Comparison of ENCODE assay signal across 9 cellular contexts in genomic region chr1:44785501-44786137, GRCh38. TPM values are rescaled to one million over a fixed set of nuclear protein-coding genes. Genes with fewer than 3 reads are reported as not detected.
DNase-seq lines count a peak whose midpoint lies in the region; ATAC-seq and TF ChIP-seq lines count a peak whose summit lies in the region.
"Had no signal": no experiment of that assay in that cellular context is flagged by ENCODE, and none has a peak within 500 bp of the region (broad histone marks: within the 10 kb centered on the region; RNA-seq: fewer than 3 reads in every experiment).

No MANE protein-coding gene starts in this region.

- H3K27me3 ChIP-seq in heart left ventricle: no peaks in the 10 kb centered on the region
- H3K27me3 ChIP-seq in mammary epithelial cell (ENCODE audit: insufficient read depth, low read length): no peaks in the 10 kb centered on the region
- peaks cover 3% of the 10 kb centered on the region for H3K27me3 ChIP-seq in mucosa of stomach (ENCODE audit: control insufficient read depth, insufficient read depth, low read length)
- no peaks in the 10 kb centered on the region for H3K27me3 ChIP-seq in uterus

- TF ChIP-seq POLR2A in heart left ventricle (IDR thresholded peaks at IDR 0.05) (no peak), uterus (IDR thresholded peaks at IDR 0.05) (no peak), erythroblast (IDR thresholded peaks at IDR 0.05; ENCODE audit: low read length) (no peak)

- no peaks in the 10 kb centered on the region for H4K20me1 ChIP-seq in mammary epithelial cell (ENCODE audit: insufficient read depth, low read length)

- peak overlapping the region in 11 of 12 donors; percentile 11 to 68 (median 53) for H3K27ac ChIP-seq in heart left ventricle
- H3K27ac ChIP-seq in mammary epithelial cell (ENCODE audit: insufficient read depth, low read depth, low read length): no peak overlapping the region
- peak overlapping the region; percentile 68 to 77 for H3K27ac ChIP-seq in uterus

- DNase-seq in heart left ventricle (no peak), cardiac septum (ENCODE audit: low spot score) (no peak), mammary epithelial cell (no peak), uterus (no peak), NCI-H2107 treated with DMSO at 0.1 percent for 48 hours (lab: John Stamatoyannopoulos, UW; ENCODE audit: unreplicated experiment) (no peak), foreskin melanocyte (no peak), erythroblast (lab: John Stamatoyannopoulos, UW) (no peak)
- DNase-seq: NCI-H1105 treated with DMSO at 0.1 percent for 48 hours had no signal

- H3K4me3 ChIP-seq in heart left ventricle (peak overlapping the region; percentile 2 to 63 (median 52)), mammary epithelial cell (replicated peaks in 1 of 3; ENCODE audit: insufficient read depth in 1 of 3, low read depth in 2 of 3, low read length in 3 of 3) (no peak overlapping the region), mucosa of stomach (ENCODE audit: low read length) (peak overlapping the region; percentile 41), uterus (peak overlapping the region; percentile 36 to 45)

- peaks cover 0 to 15% (median 9%) of the 10 kb centered on the region in 9 donors for H3K36me3 ChIP-seq in heart left ventricle
- H3K36me3 ChIP-seq in mammary epithelial cell (ENCODE audit: insufficient read depth, low read length): no peaks in the 10 kb centered on the region
- H3K36me3 ChIP-seq in mucosa of stomach (ENCODE audit: control insufficient read depth, insufficient read depth, low read length): no peaks in the 10 kb centered on the region
- H3K36me3 ChIP-seq in uterus: no peaks in the 10 kb centered on the region

- peak overlapping the region; percentile 92 for H3K4me2 ChIP-seq in mammary epithelial cell (ENCODE audit: insufficient read depth, low read depth, low read length)

- no peak for TF ChIP-seq CTCF in heart left ventricle (IDR thresholded peaks at IDR 0.05)
- TF ChIP-seq CTCF in mammary epithelial cell (conservative IDR thresholded peaks at IDR 0.05 in 1 of 2, IDR thresholded peaks at IDR 0.05 in 1 of 2; ENCODE audit: extremely low read depth in 1 of 2, insufficient read depth in 1 of 2, low read depth in 1 of 2, low read length in 2 of 2): no peak
- no peak for TF ChIP-seq CTCF in uterus (IDR thresholded peaks at IDR 0.05)

- peak overlapping the region; percentile 28 for H3K9ac ChIP-seq in mammary epithelial cell (ENCODE audit: insufficient read depth, low read length)
- peak overlapping the region; percentile 45 for H3K9ac ChIP-seq in mucosa of stomach (ENCODE audit: low read length)

- WGBS in heart left ventricle, 4 donors: 30 to 36% (median 33%) methylated on average over 11 of the region's 11 CpGs
- WGBS in mammary epithelial cell (ENCODE audit: low coverage, missing lambda C conversion rate): 15% methylated on average over 8 of the region's 11 CpGs

- intact Hi-C loops in heart left ventricle (cut with DNase I) (loop anchor here in 7 of 10 donors (2.0 to 10.0 kb wide), 10 partner anchors 42 to 519 kb away; partner anchors contain the start of genes HECTD3 (in 3 of the 7), UROD (in 3 of the 7), EIF2B3 (in 2 of the 7) and RNU5D-1 (in 2 of the 7)), cardiac septum (cut with DNase I) (no loop called here), mammary epithelial cell (cut with micrococcal nuclease) (loop anchor here (2.0 kb wide), 2 partner anchors 13 to 515 kb away; no protein-coding TSS in a partner anchor), uterus (cut with DNase I; ENCODE audit: low total_unique reads) (loop anchor here (5.0 to 10.0 kb wide), 2 partner anchors 49 to 227 kb away; partner anchors contain the start of genes HECTD3 and UROD)

- CTCF ChIA-PET in mammary epithelial cell (lab: Charles Lee; ENCODE audit: low non-redundant PET): no interaction called here

- ATAC-seq in heart left ventricle: no peak

- dilution Hi-C loops in mammary epithelial cell (cut with HindIII; ENCODE audit: low sequenced_read_pairs): no loop called here

- no peaks in the 10 kb centered on the region for H3K9me3 ChIP-seq in heart left ventricle
- H3K9me3 ChIP-seq in mammary epithelial cell (replicated peaks; ENCODE audit: insufficient read depth, low read length): no peaks in the 10 kb centered on the region
- no peaks in the 10 kb centered on the region for H3K9me3 ChIP-seq in mucosa of stomach (ENCODE audit: control insufficient read depth, low read length)
- H3K9me3 ChIP-seq in uterus: no peaks in the 10 kb centered on the region

- in situ Hi-C loops in mammary epithelial cell (cut with MboI; ENCODE audit: low sequenced_read_pairs in 2 of 2): loop anchor here in 1 of 2 donors (25.0 kb wide), 1 partner anchor 702 kb away; the partner anchor contains the start of gene TESK2

- no TSS peak for BruUV-seq in mammary epithelial cell (replicated peaks; lab: Mats Ljungman, UMichigan)

- peak overlapping the region; percentile 93 for H2AFZ ChIP-seq in mammary epithelial cell (ENCODE audit: low read depth, low read length)

- H3K4me1 ChIP-seq in heart left ventricle (peaks cover 0 to 33% (median 25%) of the 10 kb centered on the region in 12 donors), mammary epithelial cell (ENCODE audit: insufficient read depth, low read length) (peaks cover 26% of the 10 kb centered on the region), mucosa of stomach (ENCODE audit: control insufficient read depth, insufficient read depth, low read length) (peaks cover 24% of the 10 kb centered on the region), uterus (peaks cover 0 to 7% of the 10 kb centered on the region in 2 donors)

- H3K79me2 ChIP-seq in mammary epithelial cell (ENCODE audit: insufficient read depth, low read length): no peaks in the 10 kb centered on the region

RNA-seq across cellular contexts. Expression of gene BEST4, which starts 2.4 kb away (rescaled TPM):
- total RNA-seq in heart left ventricle: under 1 TPM in 3 of 9 donors, not detected in 6; 0.09 to 0.32 (median 0.23) TPM
- under 1 TPM; 0.06 to 0.11 TPM for polyA plus RNA-seq in heart left ventricle
- total RNA-seq in cardiac septum: 0.11 TPM
- under 1 TPM; 0.33 to 0.52 TPM for total RNA-seq in mammary epithelial cell
- polyA plus RNA-seq in mammary epithelial cell: 0.39 TPM
- polyA minus RNA-seq in mammary epithelial cell: not detected
- 1 to 10 TPM in 1 of 4 donors, under 1 TPM in 1, not detected in 2; 0.21 to 1.0 TPM for total RNA-seq in uterus

RNA-seq across cellular contexts. Expression of gene RPS8, which starts 10.3 kb away (rescaled TPM):
- total RNA-seq in heart left ventricle (1,000 to 10,000 TPM in 3 of 9 donors, 100 to 1,000 TPM in 6; 576 to 1,019 (median 853) TPM), cardiac septum (581 TPM), mammary epithelial cell (1,000 to 10,000 TPM; 1,053 to 1,537 TPM), uterus (1,000 to 10,000 TPM; 2,651 to 7,196 (median 4,456) TPM)
- polyA plus RNA-seq in heart left ventricle (1,000 to 10,000 TPM; 1,199 to 1,848 TPM), mammary epithelial cell (2,133 TPM)
- polyA minus RNA-seq in mammary epithelial cell: 614 TPM

RNA-seq across cellular contexts. Expression of gene PLK3, which starts 14.6 kb away (rescaled TPM):
- total RNA-seq in heart left ventricle (10 to 100 TPM in 2 of 9 donors, 1 to 10 TPM in 7; 4.5 to 17.9 (median 6.6) TPM), cardiac septum (8.4 TPM), mammary epithelial cell (100 to 1,000 TPM in 1 of 2 donors, 10 to 100 TPM in 1; 53.5 to 101 TPM), uterus (10 to 100 TPM in 3 of 4 donors, 1 to 10 TPM in 1; 1.8 to 36.6 (median 21.1) TPM)
- polyA plus RNA-seq in heart left ventricle (1 to 10 TPM; 5.8 to 6.9 TPM), mammary epithelial cell (54.6 TPM)
- 73.4 TPM for polyA minus RNA-seq in mammary epithelial cell

RNA-seq across cellular contexts. Expression of gene DYNLT4, which starts 21.5 kb away (rescaled TPM):
- total RNA-seq in heart left ventricle (1 to 10 TPM in 3 of 9 donors, under 1 TPM in 5, not detected in 1; 0.54 to 1.0 (median 0.82) TPM), cardiac septum (not detected), mammary epithelial cell (not detected), uterus (1 to 10 TPM in 1 of 4 donors, not detected in 3; 4.4 TPM)
- polyA plus RNA-seq in heart left ventricle (1 to 10 TPM in 1 of 2 donors, under 1 TPM in 1; 0.36 to 1.7 TPM), mammary epithelial cell (not detected)
- polyA minus RNA-seq in mammary epithelial cell: not detected

RNA-seq across cellular contexts. Expression of gene BTBD19, which starts 22.7 kb away (rescaled TPM):
- total RNA-seq in heart left ventricle (1 to 10 TPM in 8 of 9 donors, under 1 TPM in 1; 0.56 to 7.4 (median 2.8) TPM), cardiac septum (4.4 TPM), mammary epithelial cell (10 to 100 TPM in 1 of 2 donors, 1 to 10 TPM in 1; 2.3 to 27.3 TPM), uterus (10 to 100 TPM in 1 of 4 donors, 1 to 10 TPM in 3; 3.8 to 41.9 (median 6.6) TPM)
- polyA plus RNA-seq in heart left ventricle (1 to 10 TPM; 2.6 to 6.2 TPM), mammary epithelial cell (4.6 TPM)
- polyA minus RNA-seq in mammary epithelial cell: 22.7 TPM

Comparison
In these comparisons a context has a peak if more than half of its experiments do, and no peak if none do; other contexts are left out.
1. H3K4me3 ChIP-seq: peak in heart left ventricle (12 of 12), mucosa of stomach (single experiment) and uterus (2 of 2); none in mammary epithelial cell (0 of 3).